Comparison of ENCODE assay signal across 2 cellular contexts in the genomic region with DNA sequence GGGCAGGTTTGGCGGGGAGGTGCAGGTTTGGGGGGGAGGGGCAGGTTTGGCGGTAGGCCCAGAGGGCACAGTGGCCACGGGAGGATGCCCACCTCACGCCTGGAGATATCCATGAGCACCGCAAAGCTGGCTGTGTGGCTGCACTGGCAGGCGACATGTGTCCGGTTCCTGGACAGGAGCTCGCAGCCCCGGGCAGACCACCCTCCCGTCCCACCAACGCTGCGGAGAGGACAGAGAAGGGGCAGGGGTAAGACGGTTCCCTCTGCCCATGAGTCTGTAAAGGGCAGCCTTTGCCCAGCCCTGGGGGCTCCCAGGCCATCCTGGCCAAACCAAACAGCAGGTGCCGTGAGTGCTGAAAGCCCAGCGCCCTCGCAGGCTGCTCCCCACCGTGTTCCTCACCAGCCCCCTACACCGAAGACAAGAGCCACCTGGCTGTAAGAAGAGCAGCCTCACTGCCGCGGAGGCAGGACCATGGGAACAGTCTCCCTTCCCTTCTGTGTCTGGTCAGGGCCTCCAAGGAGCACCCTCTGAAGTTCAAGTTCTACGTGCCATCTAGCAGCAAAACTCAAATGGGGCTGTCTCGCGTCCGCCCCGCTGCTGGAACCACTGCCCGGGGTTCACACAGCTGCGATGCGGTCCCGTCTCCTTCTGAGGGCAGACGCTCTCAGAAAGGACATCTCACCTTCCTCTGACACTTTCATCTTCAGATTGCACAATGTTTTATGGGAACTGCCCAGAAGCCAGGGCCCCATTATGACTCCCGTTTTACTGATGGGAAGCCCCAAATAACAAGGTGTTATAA.
A peak's percentile ranks its signal among the peaks of the same experiment; 100 is the strongest.
TF ChIP-seq lines count a peak whose summit lies in the region.

No MANE protein-coding gene starts in this region.

TF ChIP-seq in A549, 52 proteins besides CTCF, POLR2A, EP300 and RAD21:
- TF ChIP-seq NR3C1 (IDR thresholded peaks at IDR 0.05) (no peak), CEBPB (IDR thresholded peaks at IDR 0.05) (peak; percentile 54 to 76; a peak in 3 of 4 replicates), TP53 (CRISPR knock-in tag; IDR thresholded peaks at IDR 0.05) (no peak), HEYL (CRISPR knock-in tag; IDR thresholded peaks at IDR 0.05) (no peak), MAFK (IDR thresholded peaks at IDR 0.05; ENCODE audit: partially characterized antibody) (no peak), CBX8 (IDR thresholded peaks at IDR 0.05) (no peak), NFE2L2 (conservative IDR thresholded peaks at IDR 0.05; ENCODE audit: low read length) (no peak), HDAC2 (IDR thresholded peaks at IDR 0.05) (no peak), CHD2 (IDR thresholded peaks at IDR 0.05; ENCODE audit: low read length, partially characterized antibody) (no peak), HOXB13 (CRISPR knock-in tag; IDR thresholded peaks at IDR 0.05; ENCODE audit: low read depth) (0 out of 2 replicates have a peak, but pooled peaks have one; percentile 16), PHF8 (IDR thresholded peaks at IDR 0.05; ENCODE audit: borderline replicate concordance, low read depth) (no peak), CHD4 (IDR thresholded peaks at IDR 0.05; ENCODE audit: borderline replicate concordance) (no peak)
- TF ChIP-seq, protein P1, sequence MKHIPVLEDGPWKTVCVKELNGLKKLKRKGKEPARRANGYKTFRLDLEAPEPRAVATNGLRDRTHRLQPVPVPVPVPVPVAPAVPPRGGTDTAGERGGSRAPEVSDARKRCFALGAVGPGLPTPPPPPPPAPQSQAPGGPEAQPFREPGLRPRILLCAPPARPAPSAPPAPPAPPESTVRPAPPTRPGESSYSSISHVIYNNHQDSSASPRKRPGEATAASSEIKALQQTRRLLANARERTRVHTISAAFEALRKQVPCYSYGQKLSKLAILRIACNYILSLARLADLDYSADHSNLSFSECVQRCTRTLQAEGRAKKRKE (CRISPR knock-in tag; IDR thresholded peaks at IDR 0.05; ENCODE audit: low read depth), result no peak
- TF ChIP-seq, protein P2, sequence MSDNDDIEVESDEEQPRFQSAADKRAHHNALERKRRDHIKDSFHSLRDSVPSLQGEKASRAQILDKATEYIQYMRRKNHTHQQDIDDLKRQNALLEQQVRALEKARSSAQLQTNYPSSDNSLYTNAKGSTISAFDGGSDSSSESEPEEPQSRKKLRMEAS (IDR thresholded peaks at IDR 0.05), result no peak

TF ChIP-seq in IMR-90, 13 proteins besides CTCF, POLR2A, EP300 and RAD21:
- TF ChIP-seq CHD1 (IDR thresholded peaks at IDR 0.05; ENCODE audit: low read depth, low read length) (no peak), MXI1 (IDR thresholded peaks at IDR 0.05; ENCODE audit: borderline replicate concordance, low read depth, low read length) (no peak), NFE2L2 (IDR thresholded peaks at IDR 0.05; ENCODE audit: low read depth, low read length) (no peak), RFX5 (IDR thresholded peaks at IDR 0.05; ENCODE audit: low read depth, low read length) (no peak), MAFK (IDR thresholded peaks at IDR 0.05; ENCODE audit: low read depth, low read length) (no peak), CEBPB (IDR thresholded peaks at IDR 0.05; ENCODE audit: low read depth, low read length) (peak; percentile 16; the same call in 1 of the 2 replicates), BHLHE40 (IDR thresholded peaks at IDR 0.05; ENCODE audit: low read depth, low read length) (no peak), RCOR1 (IDR thresholded peaks at IDR 0.05; ENCODE audit: insufficient replicate concordance, low read length) (no peak)
- TF ChIP-seq, protein P3, sequence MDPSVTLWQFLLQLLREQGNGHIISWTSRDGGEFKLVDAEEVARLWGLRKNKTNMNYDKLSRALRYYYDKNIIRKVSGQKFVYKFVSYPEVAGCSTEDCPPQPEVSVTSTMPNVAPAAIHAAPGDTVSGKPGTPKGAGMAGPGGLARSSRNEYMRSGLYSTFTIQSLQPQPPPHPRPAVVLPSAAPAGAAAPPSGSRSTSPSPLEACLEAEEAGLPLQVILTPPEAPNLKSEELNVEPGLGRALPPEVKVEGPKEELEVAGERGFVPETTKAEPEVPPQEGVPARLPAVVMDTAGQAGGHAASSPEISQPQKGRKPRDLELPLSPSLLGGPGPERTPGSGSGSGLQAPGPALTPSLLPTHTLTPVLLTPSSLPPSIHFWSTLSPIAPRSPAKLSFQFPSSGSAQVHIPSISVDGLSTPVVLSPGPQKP (IDR thresholded peaks at IDR 0.05; ENCODE audit: borderline replicate concordance, low read depth, low read length), result no peak
